2 cellular contexts compared by ENCODE assay signal in the genomic region with DNA sequence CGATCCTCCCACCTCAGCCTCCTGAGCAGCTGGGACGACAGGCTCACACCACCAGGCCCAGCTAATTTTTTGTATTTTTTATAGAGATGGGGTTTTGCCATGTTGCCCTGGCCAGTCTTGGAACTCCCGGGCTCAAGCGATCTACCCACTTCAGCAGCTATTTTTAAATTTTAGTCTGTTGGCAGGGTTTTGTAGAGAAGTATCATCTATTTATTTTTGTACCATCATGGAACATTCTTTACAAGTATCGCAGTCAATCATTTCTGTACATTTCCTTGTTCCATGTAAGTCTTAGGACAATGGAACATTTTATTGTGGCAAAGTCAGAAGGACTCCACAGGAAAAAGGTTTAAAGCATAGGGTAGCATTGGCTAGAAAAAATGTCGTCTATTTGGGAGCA.
TF ChIP-seq lines count a peak whose summit lies in the region.

No MANE protein-coding gene starts in this region.

TF ChIP-seq in IMR-90, 13 proteins besides CTCF, POLR2A, EP300 and RAD21:
- TF ChIP-seq MXI1 (IDR thresholded peaks at IDR 0.05; ENCODE audit: borderline replicate concordance, low read depth, low read length) = no peak
- TF ChIP-seq, protein P1, sequence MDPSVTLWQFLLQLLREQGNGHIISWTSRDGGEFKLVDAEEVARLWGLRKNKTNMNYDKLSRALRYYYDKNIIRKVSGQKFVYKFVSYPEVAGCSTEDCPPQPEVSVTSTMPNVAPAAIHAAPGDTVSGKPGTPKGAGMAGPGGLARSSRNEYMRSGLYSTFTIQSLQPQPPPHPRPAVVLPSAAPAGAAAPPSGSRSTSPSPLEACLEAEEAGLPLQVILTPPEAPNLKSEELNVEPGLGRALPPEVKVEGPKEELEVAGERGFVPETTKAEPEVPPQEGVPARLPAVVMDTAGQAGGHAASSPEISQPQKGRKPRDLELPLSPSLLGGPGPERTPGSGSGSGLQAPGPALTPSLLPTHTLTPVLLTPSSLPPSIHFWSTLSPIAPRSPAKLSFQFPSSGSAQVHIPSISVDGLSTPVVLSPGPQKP (IDR thresholded peaks at IDR 0.05; ENCODE audit: borderline replicate concordance, low read depth, low read length) = no peak
- no peak for TF ChIP-seq CEBPB (IDR thresholded peaks at IDR 0.05; ENCODE audit: low read depth, low read length)
- no peak for TF ChIP-seq MAZ (IDR thresholded peaks at IDR 0.05; ENCODE audit: borderline replicate concordance, low read depth, low read length)
- no peak for TF ChIP-seq RFX5 (IDR thresholded peaks at IDR 0.05; ENCODE audit: low read depth, low read length)
- TF ChIP-seq BHLHE40 (IDR thresholded peaks at IDR 0.05; ENCODE audit: low read depth, low read length) = no peak
- TF ChIP-seq FOS (IDR thresholded peaks at IDR 0.05; ENCODE audit: low read depth, low read length) = no peak
- TF ChIP-seq RCOR1 (IDR thresholded peaks at IDR 0.05; ENCODE audit: insufficient replicate concordance, low read length) = no peak
- TF ChIP-seq SMC3 (IDR thresholded peaks at IDR 0.05; ENCODE audit: low read depth, low read length) = no peak
- TF ChIP-seq MAFK (IDR thresholded peaks at IDR 0.05; ENCODE audit: low read depth, low read length) = no peak
- no peak for TF ChIP-seq NFE2L2 (IDR thresholded peaks at IDR 0.05; ENCODE audit: low read depth, low read length)
- no peak for TF ChIP-seq CHD1 (IDR thresholded peaks at IDR 0.05; ENCODE audit: low read depth, low read length)
- TF ChIP-seq USF2 (IDR thresholded peaks at IDR 0.05; ENCODE audit: low read depth, low read length) = no peak

TF ChIP-seq in GM12891, 5 proteins besides CTCF, POLR2A, EP300 and RAD21:
- no peak for TF ChIP-seq PAX5 (IDR thresholded peaks at IDR 0.05; ENCODE audit: insufficient read depth, low read length, severe bottlenecking)
- TF ChIP-seq POLR2AphosphoS5 (IDR thresholded peaks at IDR 0.05; ENCODE audit: low read depth, low read length) = no peak
- TF ChIP-seq POU2F2 (IDR thresholded peaks at IDR 0.05; ENCODE audit: low read depth, low read length) = no peak
- TF ChIP-seq TAF1 (IDR thresholded peaks at IDR 0.05; ENCODE audit: low read depth, low read length) = no peak
- TF ChIP-seq SPI1 (IDR thresholded peaks at IDR 0.05; ENCODE audit: low read depth, low read length) = no peak
TF ChIP-seq in GM12891: peak in this region for 0.
